9 cellular contexts compared by ENCODE assay signal in genomic region chr15:70507772-70508351, GRCh38.
DNase-seq lines count a peak whose midpoint lies in the region; ATAC-seq and TF ChIP-seq lines count a peak whose summit lies in the region.
"Had no signal": no experiment of that assay in that cellular context is flagged by ENCODE, and none has a peak within 500 bp of the region (broad histone marks: within the 10 kb centered on the region; RNA-seq: fewer than 3 reads in every experiment).

No MANE protein-coding gene starts in this region.

- ATAC-seq in HG03039 (IDR thresholded peaks at IDR 0.05; ENCODE audit: unreplicated experiment), result no peak

- no peaks in the 10 kb centered on the region for H3K9me3 ChIP-seq in neutrophil
- H3K9me3 ChIP-seq: adrenal gland had no signal

- peaks cover 29% of the 10 kb centered on the region for H3K36me3 Mint-ChIP-seq in activated naive CD4-positive, alpha-beta T cell treated with anti-CD3 and anti-CD28 coated beads, Interleukin-2, amount 10 ng/mL, durations not matched to agents 7 days and 5 days

- H3K27me3 ChIP-seq in neutrophil, result no peaks in the 10 kb centered on the region
- H3K27me3 ChIP-seq: adrenal gland had no signal

- H3K4me3 Mint-ChIP-seq in activated naive CD4-positive, alpha-beta T cell treated with anti-CD3 and anti-CD28 coated beads, Interleukin-2, amount 10 ng/mL, durations not matched to agents 7 days and 5 days, result no peak overlapping the region

- H3K4me1 ChIP-seq in neutrophil (ENCODE audit: control insufficient read depth in 1 of 2, insufficient read depth in 1 of 2, low read depth in 1 of 2, low read length in 1 of 2), result peaks cover 73 to 79% of the 10 kb centered on the region in 2 experiments

- peaks cover 55% of the 10 kb centered on the region for H3K27me3 Mint-ChIP-seq in activated naive CD4-positive, alpha-beta T cell treated with anti-CD3 and anti-CD28 coated beads, Interleukin-2, amount 10 ng/mL, durations not matched to agents 7 days and 5 days
- H3K27me3 Mint-ChIP-seq: naive B cell had no signal

- H3K27ac ChIP-seq in neutrophil, result peak overlapping the region; percentile 95
- H3K27ac ChIP-seq: adrenal gland had no signal

- H3K4me3 ChIP-seq in neutrophil (ENCODE audit: low read depth in 1 of 2, low read length in 1 of 2), result peak overlapping the region in 1 of 2 experiments; percentile 19
- H3K4me3 ChIP-seq: adrenal gland had no signal

- no peak overlapping the region for H3K27ac Mint-ChIP-seq in activated naive CD4-positive, alpha-beta T cell treated with anti-CD3 and anti-CD28 coated beads, Interleukin-2, amount 10 ng/mL, durations not matched to agents 7 days and 5 days

- TF ChIP-seq CTCF in neutrophil (IDR thresholded peaks at IDR 0.05), result peak; percentile 11

- CTCF ChIA-PET in activated naive CD4-positive, alpha-beta T cell treated with anti-CD3 and anti-CD28 coated beads, Interleukin-2, amount 10 ng/mL, durations not matched to agents 7 days and 5 days (lab: Charles Lee), result interaction anchor here (1.0 to 15.0 kb wide), 3 partner anchors 18 to 41 kb away, joined by 3 to 223 read pairs (median 28); no protein-coding TSS in a partner anchor

- H3K4me1 Mint-ChIP-seq in activated naive CD4-positive, alpha-beta T cell treated with anti-CD3 and anti-CD28 coated beads, Interleukin-2, amount 10 ng/mL, durations not matched to agents 7 days and 5 days, result peaks cover 59% of the 10 kb centered on the region

- DNase-seq in HCEC 1CT (peak; percentile 57), NCI-H2196 (lab: John Stamatoyannopoulos, UW; ENCODE audit: unreplicated experiment) (peak; percentile 85), pons (ENCODE audit: low spot score) (no peak), SK-N-DZ (ENCODE audit: low spot score) (no peak)
- peak; percentile 39 for DNase-seq in activated naive CD4-positive, alpha-beta T cell treated with anti-CD3 and anti-CD28 coated beads, Interleukin-2, amount 10 ng/mL, durations not matched to agents 7 days and 5 days
- DNase-seq: naive B cell had no signal

- H3K9me3 Mint-ChIP-seq in activated naive CD4-positive, alpha-beta T cell treated with anti-CD3 and anti-CD28 coated beads, Interleukin-2, amount 10 ng/mL, durations not matched to agents 7 days and 5 days, result peaks cover 45% of the 10 kb centered on the region

- H3K36me3 ChIP-seq in neutrophil, result no peaks in the 10 kb centered on the region
- H3K36me3 ChIP-seq: adrenal gland had no signal

Comparison
In these comparisons a context has a peak if more than half of its experiments do, and no peak if none do; other contexts are left out.
1. DNase-seq: peak in HCEC 1CT (single experiment), NCI-H2196 (single experiment) and activated naive CD4-positive, alpha-beta T cell treated with anti-CD3 and anti-CD28 coated beads, Interleukin-2, amount 10 ng/mL, durations not matched to agents 7 days and 5 days (single experiment); none in pons (single experiment) and SK-N-DZ (single experiment).